Comparison of ENCODE assay signal across 1 cellular context in the genomic region with DNA sequence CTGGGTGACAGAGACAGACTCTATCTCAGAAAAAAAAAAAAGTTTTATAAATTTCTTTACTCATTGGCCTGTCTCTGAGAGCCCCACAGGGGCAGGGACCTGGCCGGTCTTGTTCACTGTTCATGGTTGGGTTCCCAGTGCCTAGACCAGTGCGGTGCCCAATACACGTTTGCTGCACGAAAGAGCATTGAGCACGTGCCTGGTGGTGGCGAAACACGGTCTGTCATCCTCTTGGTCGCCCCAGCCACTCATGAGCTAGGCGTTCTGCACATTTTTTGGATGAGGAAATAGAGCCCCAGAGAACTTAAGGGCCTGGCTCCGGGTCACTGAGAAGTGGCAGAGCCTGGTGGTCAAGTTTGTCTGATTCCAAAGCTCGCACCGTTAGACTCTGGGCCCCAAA.
TF ChIP-seq lines count a peak whose summit lies in the region.

No MANE protein-coding gene starts in this region.

TF ChIP-seq in K562, 482 proteins besides CTCF, POLR2A, EP300 and RAD21:
- TF ChIP-seq RBM15 (IDR thresholded peaks at IDR 0.05; ENCODE audit: insufficient read depth, low read length) (no peak), MAFF (IDR thresholded peaks at IDR 0.05; ENCODE audit: low read length) (no peak), RHOXF2B (CRISPR knock-in tag; conservative IDR thresholded peaks at IDR 0.05) (no peak), BHLHE40 (IDR thresholded peaks at IDR 0.05; ENCODE audit: low read length) (0 out of 2 replicates have a peak, but pooled peaks have one; percentile 24), BRF1 (IDR thresholded peaks at IDR 0.05; ENCODE audit: borderline replicate concordance, extremely low read depth, insufficient read length) (no peak), L3MBTL2 (IDR thresholded peaks at IDR 0.05) (peak; percentile 80; the same call in 1 of the 2 replicates), ZNF212 (CRISPR knock-in tag; IDR thresholded peaks at IDR 0.05) (no peak)
- TF ChIP-seq, protein P1, sequence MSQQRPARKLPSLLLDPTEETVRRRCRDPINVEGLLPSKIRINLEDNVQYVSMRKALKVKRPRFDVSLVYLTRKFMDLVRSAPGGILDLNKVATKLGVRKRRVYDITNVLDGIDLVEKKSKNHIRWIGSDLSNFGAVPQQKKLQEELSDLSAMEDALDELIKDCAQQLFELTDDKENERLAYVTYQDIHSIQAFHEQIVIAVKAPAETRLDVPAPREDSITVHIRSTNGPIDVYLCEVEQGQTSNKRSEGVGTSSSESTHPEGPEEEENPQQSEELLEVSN (IDR thresholded peaks at IDR 0.05; ENCODE audit: borderline replicate concordance in 1 of 2, extremely low read depth in 1 of 2, insufficient read depth in 1 of 2, insufficient read length in 1 of 2, low read depth in 1 of 2, low read length in 1 of 2, poor library complexity in 1 of 2, severe bottlenecking in 1 of 2), result peak in 1 of 2 experiments; percentile 60
- TF ChIP-seq, protein P2, sequence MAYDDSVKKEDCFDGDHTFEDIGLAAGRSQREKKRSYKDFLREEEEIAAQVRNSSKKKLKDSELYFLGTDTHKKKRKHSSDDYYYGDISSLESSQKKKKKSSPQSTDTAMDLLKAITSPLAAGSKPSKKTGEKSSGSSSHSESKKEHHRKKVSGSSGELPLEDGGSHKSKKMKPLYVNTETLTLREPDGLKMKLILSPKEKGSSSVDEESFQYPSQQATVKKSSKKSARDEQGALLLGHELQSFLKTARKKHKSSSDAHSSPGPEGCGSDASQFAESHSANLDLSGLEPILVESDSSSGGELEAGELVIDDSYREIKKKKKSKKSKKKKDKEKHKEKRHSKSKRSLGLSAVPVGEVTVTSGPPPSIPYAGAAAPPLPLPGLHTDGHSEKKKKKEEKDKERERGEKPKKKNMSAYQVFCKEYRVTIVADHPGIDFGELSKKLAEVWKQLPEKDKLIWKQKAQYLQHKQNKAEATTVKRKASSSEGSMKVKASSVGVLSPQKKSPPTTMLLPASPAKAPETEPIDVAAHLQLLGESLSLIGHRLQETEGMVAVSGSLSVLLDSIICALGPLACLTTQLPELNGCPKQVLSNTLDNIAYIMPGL (CRISPR knock-in tag; IDR thresholded peaks at IDR 0.05), result no peak
- TF ChIP-seq, protein P3, sequence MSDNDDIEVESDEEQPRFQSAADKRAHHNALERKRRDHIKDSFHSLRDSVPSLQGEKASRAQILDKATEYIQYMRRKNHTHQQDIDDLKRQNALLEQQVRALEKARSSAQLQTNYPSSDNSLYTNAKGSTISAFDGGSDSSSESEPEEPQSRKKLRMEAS (CRISPR knock-in tag; IDR thresholded peaks at IDR 0.05), result peak; percentile 32; the same call in 1 of the 2 replicates
